ENCODE assay signal across 1 cellular context in genomic region chr16:12819126-12820117, GRCh38.
TF ChIP-seq lines count a peak whose summit lies in the region.

No MANE protein-coding gene starts in this region.

TF ChIP-seq in HepG2, 621 proteins besides CTCF, POLR2A, EP300 and RAD21 (continued from another document and continues in another):
- TF ChIP-seq MLXIP (CRISPR knock-in tag; IDR thresholded peaks at IDR 0.05; ENCODE audit: borderline replicate concordance): no peak
- TF ChIP-seq SSRP1 (CRISPR knock-in tag; IDR thresholded peaks at IDR 0.05): peak; percentile 80
- no peak for TF ChIP-seq BCLAF1 (IDR thresholded peaks at IDR 0.05)
- TF ChIP-seq ZNF275 (CRISPR knock-in tag; IDR thresholded peaks at IDR 0.05; ENCODE audit: borderline replicate concordance): no peak
- no peak for TF ChIP-seq ZNF230 (CRISPR knock-in tag; IDR thresholded peaks at IDR 0.05)
- TF ChIP-seq ARID5B (CRISPR knock-in tag; IDR thresholded peaks at IDR 0.05): peak; percentile 60
- no peak for TF ChIP-seq DMTF1 (CRISPR knock-in tag; IDR thresholded peaks at IDR 0.05)
- TF ChIP-seq ZSCAN9 (CRISPR knock-in tag; IDR thresholded peaks at IDR 0.05; ENCODE audit: borderline replicate concordance): peak; percentile 71
- no peak for TF ChIP-seq ZC3H13 (CRISPR knock-in tag; IDR thresholded peaks at IDR 0.05)
- no peak for TF ChIP-seq POLR2G (IDR thresholded peaks at IDR 0.05; ENCODE audit: low read depth, low read length)
- 0 out of 2 replicates have a peak, but pooled peaks have one; percentile 13 for TF ChIP-seq ZNF205 (CRISPR knock-in tag; IDR thresholded peaks at IDR 0.05)
- no peak for TF ChIP-seq NFYB (CRISPR knock-in tag; IDR thresholded peaks at IDR 0.05)
- no peak for TF ChIP-seq REL (CRISPR knock-in tag; conservative IDR thresholded peaks at IDR 0.05)
- TF ChIP-seq ZNF280D (CRISPR knock-in tag; IDR thresholded peaks at IDR 0.05): no peak
- peak; percentile 98 for TF ChIP-seq STAG1 (CRISPR knock-in tag; IDR thresholded peaks at IDR 0.05)
- peak; percentile 44; the same call in 1 of the 2 replicates for TF ChIP-seq REPIN1 (CRISPR knock-in tag; IDR thresholded peaks at IDR 0.05; ENCODE audit: borderline replicate concordance, low read depth)
- TF ChIP-seq FOXC1 (CRISPR knock-in tag; IDR thresholded peaks at IDR 0.05; ENCODE audit: borderline replicate concordance): 0 out of 2 replicates have a peak, but pooled peaks have one; percentile 14
- no peak for TF ChIP-seq ZNF781 (CRISPR knock-in tag; IDR thresholded peaks at IDR 0.05; ENCODE audit: borderline replicate concordance, not compliant biosample characterization)
- no peak for TF ChIP-seq RAD51 (IDR thresholded peaks at IDR 0.05; ENCODE audit: borderline replicate concordance)
- TF ChIP-seq ZFX (CRISPR knock-in tag; IDR thresholded peaks at IDR 0.05; ENCODE audit: low read depth): no peak
- 0 out of 4 replicates have a peak, but pooled peaks of 1 of the 2 experiments have one; percentile 36 for TF ChIP-seq KLF16 (CRISPR knock-in tag; IDR thresholded peaks at IDR 0.05)
- TF ChIP-seq CHCHD3 (CRISPR knock-in tag; IDR thresholded peaks at IDR 0.05): no peak
- 0 out of 2 replicates have a peak, but pooled peaks have one; percentile 22 for TF ChIP-seq TFDP2 (CRISPR knock-in tag; IDR thresholded peaks at IDR 0.05)
- TF ChIP-seq CCDC6 (CRISPR knock-in tag; IDR thresholded peaks at IDR 0.05): no peak
- peak; percentile 74; the same call in 1 of the 2 replicates for TF ChIP-seq CBX5 (CRISPR knock-in tag; IDR thresholded peaks at IDR 0.05; ENCODE audit: borderline replicate concordance)
- no peak for TF ChIP-seq NFAT5 (CRISPR knock-in tag; IDR thresholded peaks at IDR 0.05)
